16 cellular contexts compared by ENCODE assay signal in the genomic region with DNA sequence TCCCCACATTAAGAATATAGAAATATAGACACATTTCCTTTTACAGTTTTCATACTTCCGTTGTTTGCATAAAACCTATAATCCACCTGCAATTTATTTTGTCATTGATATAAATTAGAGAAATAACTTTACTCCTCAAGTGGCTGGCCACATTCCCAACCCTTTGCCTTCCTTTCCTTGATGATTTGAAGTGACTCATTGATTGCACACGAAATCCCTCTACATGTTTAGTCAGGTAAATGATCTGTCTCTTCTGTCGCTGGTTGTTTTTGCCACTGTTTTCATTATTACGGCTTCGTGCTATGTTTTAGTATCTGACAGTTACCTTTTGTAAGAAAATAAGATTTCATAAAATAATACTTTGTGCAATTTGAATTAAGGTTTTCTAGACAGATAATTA.
DNase-seq lines count a peak whose midpoint lies in the region; ATAC-seq, FAIRE-seq and TF ChIP-seq lines count a peak whose summit lies in the region.
"Had no signal": no experiment of that assay in that cellular context is flagged by ENCODE, and none has a peak within 500 bp of the region (broad histone marks: within the 10 kb centered on the region; RNA-seq: fewer than 3 reads in every experiment).

No MANE protein-coding gene starts in this region.

- DNase-seq in M059J (ENCODE audit: low read depth) (peak; percentile 28), astrocyte of the spinal cord (ENCODE audit: low read depth, low spot score) (peak; percentile 24), fibroblast of lung (ENCODE audit: low read depth in 2 of 2) (peak; percentile 38 to 40), left cardiac atrium (no peak), NCI-H1930 (lab: John Stamatoyannopoulos, UW) (no peak), HepG2 (ENCODE audit: low spot score) (no peak)
- DNase-seq in stimulated activated naive CD4-positive, alpha-beta T cell (lab: John Stamatoyannopoulos, UW): no peak
- DNase-seq: CD4-positive, CD25-positive, alpha-beta regulatory T cell; DMS53; H9; MV-4-11; NCI-H2029; NCI-H2171 treated with DMSO at 0.1 percent for 48 hours; NCI-H510A had no signal

- H3K36me3 ChIP-seq in fibroblast of lung (ENCODE audit: control insufficient read depth, insufficient read depth, low read length): no peaks in the 10 kb centered on the region
- no peaks in the 10 kb centered on the region for H3K36me3 ChIP-seq in HepG2 (replicated peaks in 1 of 2; ENCODE audit: control insufficient read depth in 1 of 2, insufficient read depth in 2 of 2, low read length in 2 of 2)

- H3K9me3 ChIP-seq in fibroblast of lung (ENCODE audit: control insufficient read depth, insufficient read depth, low read depth, low read length): no peaks in the 10 kb centered on the region
- H3K9me3 ChIP-seq in HepG2 (ENCODE audit: low read length): peaks cover 1% of the 10 kb centered on the region; the same call in 1 of the 2 replicates

- H3K79me2 ChIP-seq in fibroblast of lung (ENCODE audit: control insufficient read depth, insufficient read depth, low read length) (no peaks in the 10 kb centered on the region), HepG2 (ENCODE audit: insufficient read depth, low read length) (no peaks in the 10 kb centered on the region)

- H3K27ac ChIP-seq in fibroblast of lung (ENCODE audit: insufficient read depth, low read length) (no peak overlapping the region), HepG2 (ENCODE audit: extremely low read length, insufficient read depth, low read length) (no peak overlapping the region)

- TF ChIP-seq CTCF in astrocyte of the spinal cord (IDR thresholded peaks at IDR 0.05; ENCODE audit: low read depth, low read length): no peak
- TF ChIP-seq CTCF in fibroblast of lung (conservative IDR thresholded peaks at IDR 0.05 in 1 of 2, IDR thresholded peaks at IDR 0.05 in 1 of 2; ENCODE audit: low read depth in 1 of 2, low read length in 2 of 2): no peak
- TF ChIP-seq CTCF in HepG2 (CRISPR knock-in tag; IDR thresholded peaks at IDR 0.05): no peak

- H3K4me2 ChIP-seq in fibroblast of lung (ENCODE audit: extremely low read depth, insufficient read depth, low read length) (no peak overlapping the region), HepG2 (ENCODE audit: low read depth, low read length) (no peak overlapping the region)

- no peak for FAIRE-seq in HepG2 (lab: Jason Lieb, UNC)
- FAIRE-seq: HTR-8/SVneo, RCC 7860 had no signal

- no peak overlapping the region for H3K4me3 ChIP-seq in astrocyte of the spinal cord (ENCODE audit: low read depth, low read length)
- no peak overlapping the region for H3K4me3 ChIP-seq in fibroblast of lung (replicated peaks in 1 of 4; ENCODE audit: control extremely low read depth in 1 of 4, insufficient read depth in 1 of 4, low read depth in 3 of 4, low read length in 4 of 4)
- no peak overlapping the region for H3K4me3 ChIP-seq in HepG2 (replicated peaks in 1 of 3; ENCODE audit: insufficient read depth in 1 of 3, low read depth in 2 of 3, low read length in 3 of 3)

- ATAC-seq in left cardiac atrium: no peak
- no peak for ATAC-seq in HepG2

- BruUV-seq in HepG2 (replicated peaks; lab: Mats Ljungman, UMichigan): no TSS peak

- H4K20me1 ChIP-seq in fibroblast of lung (ENCODE audit: control insufficient read depth, extremely low read depth, insufficient read depth, low read length) (no peaks in the 10 kb centered on the region), HepG2 (ENCODE audit: insufficient read depth, low read length) (no peaks in the 10 kb centered on the region)

- POLR2A ChIA-PET in HepG2 (lab: Yijun Ruan, JAX): no interaction called here

- TF ChIP-seq RAD21 in HepG2 (CRISPR knock-in tag; IDR thresholded peaks at IDR 0.05): no peak

- TF ChIP-seq EP300 in HepG2 (IDR thresholded peaks at IDR 0.05; ENCODE audit: low read depth in 2 of 2, low read length in 2 of 2) (no peak), HepG2 (CRISPR knock-in tag; IDR thresholded peaks at IDR 0.05; ENCODE audit: borderline replicate concordance) (no peak)

- 23% methylated on average over 5 of the region's 5 CpGs for WGBS in HepG2 (ENCODE audit: low lambda C conversion rate)

- no peak for TF ChIP-seq POLR2A in HepG2 (IDR thresholded peaks at IDR 0.05; ENCODE audit: insufficient read depth in 1 of 2, low read depth in 2 of 2, low read length in 2 of 2)

- in situ Hi-C loops in astrocyte of the spinal cord (cut with HindIII; ENCODE audit: low sequenced_read_pairs): no loop called here
- in situ Hi-C loops in HepG2 (cut with HindIII; ENCODE audit: extremely low pct_ligation_motif_present, low pct_unique_long_range_greater_than_20kb): no loop called here

- H3K27me3 ChIP-seq in fibroblast of lung (ENCODE audit: control insufficient read depth, insufficient read depth, low read length): no peaks in the 10 kb centered on the region
- 0 out of 5 replicates have a peak, but pooled peaks cover 0 to 1% of the 10 kb centered on the region in 2 experiments for H3K27me3 ChIP-seq in HepG2 (ENCODE audit: control insufficient read depth in 1 of 2, insufficient read depth in 2 of 2, low read length in 2 of 2)

- H3K4me1 ChIP-seq in fibroblast of lung (ENCODE audit: control insufficient read depth, extremely low read depth, insufficient read depth, low read length) (no peaks in the 10 kb centered on the region), HepG2 (ENCODE audit: insufficient read depth, low read length) (no peaks in the 10 kb centered on the region)

- no peak overlapping the region for H2AFZ ChIP-seq in fibroblast of lung (ENCODE audit: low read length)
- H2AFZ ChIP-seq in HepG2 (ENCODE audit: low read length): no peak overlapping the region

- CTCF ChIA-PET in HepG2 (lab: Yijun Ruan, JAX; ENCODE audit: low intra/inter-chr PET ratio, low total read pairs): no interaction called here

- no peak overlapping the region for H3K9ac ChIP-seq in fibroblast of lung (ENCODE audit: insufficient read depth, low read length)
- H3K9ac ChIP-seq in HepG2 (ENCODE audit: insufficient read depth, low read depth, low read length): no peak overlapping the region

- intact Hi-C loops in left cardiac atrium (cut with DNase I): no loop called here
- intact Hi-C loops in HepG2 (cut with micrococcal nuclease; ENCODE audit: unreplicated experiment): no loop called here

TF ChIP-seq in HepG2, 621 proteins besides CTCF, POLR2A, EP300 and RAD21:
- TF ChIP-seq FOXP1 (IDR thresholded peaks at IDR 0.05) (no peak), FOXP1 (CRISPR knock-in tag; IDR thresholded peaks at IDR 0.05) (no peak), ZNF292 (CRISPR knock-in tag; IDR thresholded peaks at IDR 0.05; ENCODE audit: borderline replicate concordance, low read depth) (no peak)

Comparison
In these comparisons a context has a peak if more than half of its experiments do, and no peak if none do; other contexts are left out.
1. DNase-seq: peak in M059J (single experiment), astrocyte of the spinal cord (single experiment) and fibroblast of lung (2 of 2); none in left cardiac atrium (single experiment), NCI-H1930 (0 of 2), stimulated activated naive CD4-positive, alpha-beta T cell (0 of 6) and HepG2 (single experiment).